In the genomic region with DNA sequence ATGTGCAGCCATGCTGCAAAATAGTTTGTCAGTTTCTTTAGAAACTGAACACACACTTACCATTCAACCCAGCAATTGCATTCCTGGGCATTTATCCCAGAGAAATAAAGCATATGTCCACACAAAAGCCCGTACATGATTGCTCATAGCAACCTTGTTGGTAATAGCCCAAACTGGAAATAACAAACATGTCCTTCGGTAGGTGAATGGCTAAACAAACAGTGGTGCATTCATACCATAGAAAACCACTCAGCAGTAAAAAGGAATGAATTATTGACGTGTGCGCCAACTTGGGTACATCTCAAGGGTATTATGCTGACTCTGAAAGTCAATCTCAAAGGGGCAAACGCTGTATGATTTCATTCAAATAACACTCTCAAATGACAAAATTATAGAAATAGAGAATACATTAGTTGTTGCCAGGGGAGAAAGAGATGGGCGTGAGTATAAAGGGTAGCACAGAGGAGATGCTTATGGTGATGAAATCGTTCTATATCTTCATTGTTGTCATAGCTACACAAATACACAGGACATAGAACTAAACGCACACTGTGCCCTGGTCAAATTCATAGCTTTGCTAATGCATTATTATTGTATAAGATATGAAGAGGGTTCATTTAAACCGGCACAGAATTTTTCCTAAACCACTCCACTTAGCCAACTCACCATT, we compare ENCODE assay signal across 13 cellular contexts. TPM values are rescaled to one million over a fixed set of nuclear protein-coding genes. Genes with fewer than 3 reads are reported as not detected.
A peak's percentile ranks its signal among the peaks of the same experiment; 100 is the strongest.
DNase-seq lines count a peak whose midpoint lies in the region; ATAC-seq and TF ChIP-seq lines count a peak whose summit lies in the region.
"Had no signal": no experiment of that assay in that cellular context is flagged by ENCODE, and none has a peak within 500 bp of the region (broad histone marks: within the 10 kb centered on the region; RNA-seq: fewer than 3 reads in every experiment).

No MANE protein-coding gene starts in this region.

- no peak overlapping the region for H3K9ac ChIP-seq in neural cell (ENCODE audit: low read length)

- no peak overlapping the region for H2AFZ ChIP-seq in neural cell (ENCODE audit: low read depth, low read length)

- no peak overlapping the region for H3K4me2 ChIP-seq in neural cell (ENCODE audit: low read length)

- no peaks in the 10 kb centered on the region for H4K20me1 ChIP-seq in neural cell (ENCODE audit: insufficient read depth)

- H3K27me3 ChIP-seq in neural cell (ENCODE audit: insufficient read depth, low read depth, low read length): no peaks in the 10 kb centered on the region
- H3K27me3 ChIP-seq: esophagus squamous epithelium had no signal

- peak; percentile 52 for DNase-seq in DMS79 treated with DMSO at 0.1 percent for 48 hours (lab: John Stamatoyannopoulos, UW)
- peak; percentile 60 for DNase-seq in NCI-H146 treated with DMSO at 0.1 percent for 48 hours (lab: John Stamatoyannopoulos, UW; ENCODE audit: unreplicated experiment)
- no peak for DNase-seq in RWPE1 (ENCODE audit: low spot score)
- no peak for DNase-seq in epidermal melanocyte (ENCODE audit: insufficient read length, low spot score)
- DNase-seq in kidney glomerular epithelial cell (lab: John Stamatoyannopoulos, UW): no peak
- DNase-seq: activated naive CD8-positive, alpha-beta T cell treated with anti-CD3 and anti-CD28 coated beads for 36 hours; activated T-cell treated with anti-CD3 and anti-CD28 coated beads for 4 hours; CD4-positive, alpha-beta T cell; esophagus squamous epithelium; mammary epithelial cell had no signal

- no peak for TF ChIP-seq RAD21 in neural cell (conservative IDR thresholded peaks at IDR 0.05)

- H3K27ac ChIP-seq in RWPE1 (peak overlapping the region; percentile 58), neural cell (ENCODE audit: low read length) (no peak overlapping the region)
- H3K27ac ChIP-seq: coronary artery, esophagus squamous epithelium had no signal

- CTCF ChIA-PET in RWPE1 (lab: Yijun Ruan, JAX): no interaction called here

- no peaks in the 10 kb centered on the region for H3K79me2 ChIP-seq in neural cell (replicated peaks; ENCODE audit: insufficient read depth, low read length)

- no peaks in the 10 kb centered on the region for H3K9me2 ChIP-seq in neural cell (ENCODE audit: insufficient read depth, low read length)

- ATAC-seq in GM21390 (IDR thresholded peaks at IDR 0.05; ENCODE audit: unreplicated experiment): no peak

- no peak overlapping the region for H3K4me3 ChIP-seq in neural cell (ENCODE audit: low read length)
- H3K4me3 ChIP-seq: coronary artery, esophagus squamous epithelium had no signal

- no peak for TF ChIP-seq CTCF in RWPE1 (conservative IDR thresholded peaks at IDR 0.05; ENCODE audit: low read depth)
- TF ChIP-seq CTCF in neural cell (IDR thresholded peaks at IDR 0.05; ENCODE audit: poor library complexity, severe bottlenecking): no peak

- no peaks in the 10 kb centered on the region for H3K9me3 ChIP-seq in neural cell (ENCODE audit: low read length)
- H3K9me3 ChIP-seq: esophagus squamous epithelium had no signal

- POLR2A ChIA-PET in RWPE1 (lab: Yijun Ruan, JAX; ENCODE audit: low non-redundant PET): no interaction called here

- TF ChIP-seq EP300 in neural cell (conservative IDR thresholded peaks at IDR 0.05; ENCODE audit: poor library complexity, severe bottlenecking): peak; percentile 56

- H3K36me3 ChIP-seq in neural cell (ENCODE audit: insufficient read depth, low read length): no peaks in the 10 kb centered on the region
- H3K36me3 ChIP-seq: esophagus squamous epithelium had no signal

- H3F3A ChIP-seq in neural cell (ENCODE audit: insufficient read depth, low read length, poor library complexity, severe bottlenecking): no peaks in the 10 kb centered on the region

TF ChIP-seq in neural cell, 6 proteins besides CTCF, POLR2A, EP300 and RAD21:
- TF ChIP-seq POLR2AphosphoS5 (IDR thresholded peaks at IDR 0.05): peak; percentile 70
- TF ChIP-seq EZH2 (IDR thresholded peaks at IDR 0.05; ENCODE audit: borderline replicate concordance, insufficient read depth, low read length, poor library complexity, severe bottlenecking): no peak
- TF ChIP-seq MXI1 (conservative IDR thresholded peaks at IDR 0.05; ENCODE audit: poor library complexity, severe bottlenecking): no peak

RNA-seq across cellular contexts. Expression of a gene that starts 58.2 kb away (rescaled TPM):
- polyA plus RNA-seq in neural cell: 0.33 and 0.72 TPM in 2 replicates
- polyA minus RNA-seq in neural cell: 1.3 and 1.5 TPM in 2 replicates
- polyA plus RNA-seq: mammary epithelial cell had no signal

Comparison
In these comparisons a context has a peak if more than half of its experiments do, and no peak if none do; other contexts are left out.
1. DNase-seq: peak in DMS79 treated with DMSO at 0.1 percent for 48 hours (single experiment) and NCI-H146 treated with DMSO at 0.1 percent for 48 hours (single experiment); none in RWPE1 (single experiment), epidermal melanocyte (single experiment) and kidney glomerular epithelial cell (single experiment).